1 cellular context compared by ENCODE assay signal in the genomic region with DNA sequence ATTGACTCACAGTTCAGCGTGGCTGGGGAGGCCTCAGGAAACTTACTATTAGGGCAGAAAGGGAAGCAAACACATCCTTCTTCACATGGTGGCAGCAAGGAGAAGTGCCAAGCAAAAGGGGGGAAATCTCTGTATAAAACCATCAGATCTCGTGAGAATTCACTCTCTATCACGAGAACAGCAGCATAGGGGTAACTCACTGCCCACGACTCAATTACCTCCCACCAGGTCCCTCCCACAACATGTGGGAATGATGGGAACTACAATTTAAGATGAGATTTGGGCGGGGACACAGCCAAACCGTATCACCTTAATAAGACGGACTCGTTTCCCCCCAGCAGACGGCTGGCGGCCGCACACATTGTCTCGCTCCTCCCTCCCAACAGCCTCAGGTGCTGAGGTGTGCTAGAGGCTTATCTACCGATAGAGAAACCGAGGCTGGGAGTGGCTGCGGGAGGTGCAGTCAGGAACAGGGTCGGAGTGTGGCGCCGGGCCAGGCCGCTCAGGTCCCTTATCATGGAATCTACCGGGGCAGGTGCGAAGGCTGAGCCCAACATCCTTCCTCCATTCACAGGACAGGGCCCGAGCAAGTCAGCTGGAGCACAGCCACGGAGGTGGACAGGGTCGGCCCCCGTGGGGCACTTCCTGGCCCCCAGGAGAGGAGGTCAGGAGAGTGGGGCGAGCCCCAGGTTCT.
TF ChIP-seq lines count a peak whose summit lies in the region.

No MANE protein-coding gene starts in this region.

TF ChIP-seq in HepG2, 621 proteins besides CTCF, POLR2A, EP300 and RAD21:
- no peak for TF ChIP-seq ZMYM4 (CRISPR knock-in tag; IDR thresholded peaks at IDR 0.05)
- 0 out of 2 replicates have a peak, but pooled peaks have one; percentile 20 for TF ChIP-seq CHD2 (IDR thresholded peaks at IDR 0.05; ENCODE audit: low read depth, low read length)
TF ChIP-seq in HepG2: peak in this region for 1.
